ENCODE assay signal across 1 cellular context in the genomic region with DNA sequence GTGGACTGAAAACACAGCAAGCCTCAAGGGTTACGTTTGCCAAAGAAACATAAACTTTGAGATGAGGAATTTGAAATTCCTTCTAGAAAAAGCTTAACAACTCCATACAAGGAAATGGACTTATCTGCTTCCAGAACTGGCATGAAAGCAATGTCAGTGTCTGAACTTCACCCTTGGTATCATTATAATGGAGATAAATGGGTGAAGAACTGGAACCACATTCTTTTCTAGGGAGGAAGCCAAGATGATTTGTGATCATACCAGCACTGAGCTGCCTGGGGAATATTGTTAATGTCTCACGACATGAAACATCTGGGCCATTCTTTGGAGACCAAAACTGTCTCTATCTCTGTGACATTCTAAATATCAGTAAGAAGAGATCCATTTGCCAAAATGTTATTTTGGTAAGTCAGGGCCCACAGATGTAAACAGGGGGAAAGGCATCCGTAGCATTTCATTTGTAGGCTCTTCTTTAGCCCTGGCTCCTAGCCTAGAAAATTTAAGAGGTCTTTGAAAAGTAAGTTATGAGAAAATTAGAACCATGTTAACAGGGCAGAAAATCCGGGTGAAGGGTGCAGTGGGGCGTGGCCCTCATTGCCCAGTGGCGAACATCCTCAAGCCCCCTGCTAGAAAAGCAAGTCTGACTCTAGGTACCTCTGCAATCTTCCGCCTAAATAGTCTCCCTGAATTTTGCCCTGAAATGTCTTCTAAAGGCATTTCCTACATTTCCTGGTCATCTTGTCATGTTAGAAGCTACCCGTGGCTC.
TF ChIP-seq lines count a peak whose summit lies in the region.

No MANE protein-coding gene starts in this region.

TF ChIP-seq in HepG2, 621 proteins besides CTCF, POLR2A, EP300 and RAD21 (continued from another document):
- TF ChIP-seq, protein P1, sequence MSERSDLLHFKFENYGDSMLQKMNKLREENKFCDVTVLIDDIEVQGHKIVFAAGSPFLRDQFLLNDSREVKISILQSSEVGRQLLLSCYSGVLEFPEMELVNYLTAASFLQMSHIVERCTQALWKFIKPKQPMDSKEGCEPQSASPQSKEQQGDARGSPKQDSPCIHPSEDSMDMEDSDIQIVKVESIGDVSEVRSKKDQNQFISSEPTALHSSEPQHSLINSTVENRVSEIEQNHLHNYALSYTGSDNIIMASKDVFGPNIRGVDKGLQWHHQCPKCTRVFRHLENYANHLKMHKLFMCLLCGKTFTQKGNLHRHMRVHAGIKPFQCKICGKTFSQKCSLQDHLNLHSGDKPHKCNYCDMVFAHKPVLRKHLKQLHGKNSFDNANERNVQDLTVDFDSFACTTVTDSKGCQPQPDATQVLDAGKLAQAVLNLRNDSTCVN (CRISPR knock-in tag; IDR thresholded peaks at IDR 0.05; ENCODE audit: borderline replicate concordance), result 0 out of 2 replicates have a peak, but pooled peaks have one; percentile 56
- TF ChIP-seq NFYC (CRISPR knock-in tag; IDR thresholded peaks at IDR 0.05) (no peak), ARNT2 (CRISPR knock-in tag; IDR thresholded peaks at IDR 0.05; ENCODE audit: low read depth) (0 out of 2 replicates have a peak, but pooled peaks have one; percentile 25), ZNF747 (CRISPR knock-in tag; IDR thresholded peaks at IDR 0.05; ENCODE audit: borderline replicate concordance) (no peak), SRF (IDR thresholded peaks at IDR 0.05; ENCODE audit: low read depth, low read length) (peak; percentile 45; the same call in 1 of the 2 replicates), CC2D1A (CRISPR knock-in tag; IDR thresholded peaks at IDR 0.05) (no peak)
